In genomic region chr11:68470304-68470811, GRCh38 we compare ENCODE assay signal across 10 cellular contexts. TPM values are rescaled to one million over a fixed set of nuclear protein-coding genes. Genes with fewer than 3 reads are reported as not detected.
DNase-seq lines count a peak whose midpoint lies in the region; ATAC-seq and TF ChIP-seq lines count a peak whose summit lies in the region.
"Had no signal": no experiment of that assay in that cellular context is flagged by ENCODE, and none has a peak within 500 bp of the region (broad histone marks: within the 10 kb centered on the region; RNA-seq: fewer than 3 reads in every experiment).

No MANE protein-coding gene starts in this region.

- H3K27ac Mint-ChIP-seq in progenitor cell of endocrine pancreas, result peak overlapping the region; percentile 26

- H3F3A ChIP-seq in SK-N-SH (replicated peaks; ENCODE audit: insufficient read depth), result no peaks in the 10 kb centered on the region

- H3K27me3 Mint-ChIP-seq in progenitor cell of endocrine pancreas, result no peaks in the 10 kb centered on the region

- TF ChIP-seq RAD21 in SK-N-SH (IDR thresholded peaks at IDR 0.05; ENCODE audit: low read length), result no peak

- CTCF ChIA-PET in SK-N-SH (lab: Yijun Ruan, JAX), result no interaction called here

- H2AFZ ChIP-seq in SK-N-SH (ENCODE audit: low read depth), result no peak overlapping the region

- ATAC-seq in SK-N-SH treated with all-trans-retinoic acid at 6 μM for 48 hours, result no peak; the same call in 2 of the 3 replicates
- ATAC-seq in HG03280 (IDR thresholded peaks at IDR 0.05; ENCODE audit: unreplicated experiment), result no peak

- peaks cover 4 to 9% of the 10 kb centered on the region in 2 experiments for H3K36me3 ChIP-seq in SK-N-SH (replicated peaks in 1 of 2; ENCODE audit: control insufficient read depth in 1 of 2, insufficient read depth in 2 of 2, low read length in 1 of 2)

- no peaks in the 10 kb centered on the region for H3K9me3 ChIP-seq in SK-N-SH

- no peaks in the 10 kb centered on the region for H3K9me2 ChIP-seq in SK-N-SH

- H3K4me3 ChIP-seq in SK-N-SH (ENCODE audit: low read depth in 2 of 2, low read length in 1 of 2) (no peak overlapping the region), dorsolateral prefrontal cortex (peak overlapping the region in 4 of 59 donors; percentile 0 to 19 (median 4))

- H3K4me2 ChIP-seq in SK-N-SH, result no peak overlapping the region

- peaks cover 40% of the 10 kb centered on the region for H3K36me3 Mint-ChIP-seq in progenitor cell of endocrine pancreas (ENCODE audit: insufficient read depth)

- H3K9ac ChIP-seq in SK-N-SH, result no peak overlapping the region

- peaks cover 16 to 27% of the 10 kb centered on the region in 2 experiments; a peak in 2 of 4 replicates for H3K4me1 ChIP-seq in SK-N-SH (ENCODE audit: control insufficient read depth in 1 of 2, insufficient read depth in 2 of 2, low read depth in 1 of 2, low read length in 1 of 2)

- H3K4me3 Mint-ChIP-seq in progenitor cell of endocrine pancreas (ENCODE audit: low read depth), result no peak overlapping the region

- POLR2A ChIA-PET in SK-N-SH (lab: Yijun Ruan, JAX), result interaction anchor here (1.1 kb wide), 1 partner anchor 10 kb away, joined by 3 read pairs; the partner anchor contains the start of gene PPP6R3

- H3K79me2 ChIP-seq in SK-N-SH (ENCODE audit: insufficient read depth), result peaks cover 100% of the 10 kb centered on the region

- H4K20me1 ChIP-seq in SK-N-SH (ENCODE audit: insufficient read depth), result peaks cover 93% of the 10 kb centered on the region

- intact Hi-C loops in dorsolateral prefrontal cortex (cut with DNase I), result no loop called here

- WGBS in SK-N-SH (ENCODE audit: low lambda C conversion rate), result 88% methylated on average over 4 of the region's 4 CpGs

- no peak for TF ChIP-seq CTCF in SK-N-SH (IDR thresholded peaks at IDR 0.05)
- TF ChIP-seq CTCF in dorsolateral prefrontal cortex (IDR thresholded peaks at IDR 0.05 in 54 of 56, conservative IDR thresholded peaks at IDR 0.05 in 2 of 56; ENCODE audit: low read depth in 1 of 56, partially characterized antibody in 56 of 56), result peak in 1 of 56 donors; percentile 10
- no peak for TF ChIP-seq CTCF in progenitor cell of endocrine pancreas (IDR thresholded peaks at IDR 0.05; ENCODE audit: unreplicated experiment)

- peak overlapping the region in 1 of 2 experiments; percentile 79; a peak in 2 of 4 replicates for H3K27ac ChIP-seq in SK-N-SH (ENCODE audit: low read depth in 2 of 2, low read length in 1 of 2)
- H3K27ac ChIP-seq in dorsolateral prefrontal cortex, result peak overlapping the region in 49 of 59 donors; percentile 2 to 73 (median 51)

- peaks cover 17% of the 10 kb centered on the region for H3K9me3 Mint-ChIP-seq in progenitor cell of endocrine pancreas (ENCODE audit: low read depth)

- H3K27me3 ChIP-seq in SK-N-SH (ENCODE audit: insufficient read depth), result no peaks in the 10 kb centered on the region
- no peaks in the 10 kb centered on the region for H3K27me3 ChIP-seq in dorsolateral prefrontal cortex

- peaks cover 33% of the 10 kb centered on the region for H3K4me1 Mint-ChIP-seq in progenitor cell of endocrine pancreas (ENCODE audit: low read depth)

- TF ChIP-seq EP300 in SK-N-SH (IDR thresholded peaks at IDR 0.05; ENCODE audit: borderline replicate concordance in 1 of 2, low read depth in 1 of 2, low read length in 1 of 2), result no peak

- DNase-seq in SK-N-SH (peak; percentile 75), NCI-H524 treated with DMSO at 0.1 percent for 48 hours (lab: John Stamatoyannopoulos, UW) (peak; percentile 77), dorsolateral prefrontal cortex (peak in 4 of 10 donors; percentile 30 to 62 (median 50)), progenitor cell of endocrine pancreas (ENCODE audit: low spot score, unreplicated experiment) (no peak), germinal center (ENCODE audit: low spot score) (no peak), NCI-H1417 treated with DMSO at 0.1 percent for 48 hours (lab: John Stamatoyannopoulos, UW) (no peak)
- DNase-seq: activated CD4-positive, alpha-beta T cell treated with anti-CD3 and anti-CD28 coated beads for 4 hours; stimulated activated CD4-positive, alpha-beta T cell treated with anti-CD3 and anti-CD28 coated beads, Interleukin-2, amount 100 ng/mL, for 48 hours had no signal

TF ChIP-seq in SK-N-SH, 30 proteins besides CTCF, POLR2A, EP300 and RAD21:
- TF ChIP-seq TAF1 (IDR thresholded peaks at IDR 0.05; ENCODE audit: borderline replicate concordance, low read depth, low read length) (no peak), POLR2AphosphoS5 (IDR thresholded peaks at IDR 0.05; ENCODE audit: low read depth, low read length) (no peak), CHD2 (IDR thresholded peaks at IDR 0.05; ENCODE audit: low read length, partially characterized antibody) (peak; percentile 23), FOXM1 (IDR thresholded peaks at IDR 0.05; ENCODE audit: low read depth) (no peak), MXI1 (IDR thresholded peaks at IDR 0.05; ENCODE audit: low read depth, low read length) (no peak)
TF ChIP-seq in SK-N-SH: peak in this region for 1.

TF ChIP-seq in SK-N-SH treated with all-trans-retinoic acid at 6 μM for 48 hours, 23 proteins besides CTCF, POLR2A, EP300 and RAD21:
- no peak for TF ChIP-seq ZFP30 (CRISPR knock-in tag; IDR thresholded peaks at IDR 0.05)
- no peak for TF ChIP-seq ESRRG (CRISPR knock-in tag; IDR thresholded peaks at IDR 0.05)
- TF ChIP-seq RARB (CRISPR knock-in tag; IDR thresholded peaks at IDR 0.05), result no peak
- TF ChIP-seq BACH2 (CRISPR knock-in tag; IDR thresholded peaks at IDR 0.05; ENCODE audit: borderline replicate concordance), result no peak
- no peak for TF ChIP-seq ISL1 (CRISPR knock-in tag; IDR thresholded peaks at IDR 0.05)
- no peak for TF ChIP-seq GLIS3 (CRISPR knock-in tag; IDR thresholded peaks at IDR 0.05)

RNA-seq across cellular contexts. Expression of gene PPP6R3, which starts 9.8 kb away (rescaled TPM):
- 28.1 and 28.9 TPM in 2 replicates for polyA plus RNA-seq in SK-N-SH (2012; rRNA removed)
- 27.6 and 28.2 TPM in 2 replicates for polyA plus RNA-seq in SK-N-SH (2012; cell fraction: cytosol; rRNA removed)
- polyA plus RNA-seq in SK-N-SH (2012; cell fraction: nucleus; rRNA removed), result 74.5 and 86.7 TPM in 2 replicates
- total RNA-seq in dorsolateral prefrontal cortex (100 to 1,000 TPM in 53 of 120 experiments, 10 to 100 TPM in 67; 76.3 to 131 (median 99.1) TPM), progenitor cell of endocrine pancreas (123 and 124 TPM in 2 replicates)

Comparison
In these comparisons a context has a peak if more than half of its experiments do, and no peak if none do; other contexts are left out.
1. DNase-seq: peak in SK-N-SH (single experiment) and NCI-H524 treated with DMSO at 0.1 percent for 48 hours (single experiment); none in progenitor cell of endocrine pancreas (single experiment), germinal center (single experiment) and NCI-H1417 treated with DMSO at 0.1 percent for 48 hours (single experiment).